Comparison of ENCODE assay signal across 18 cellular contexts in genomic region chr1:91557039-91557690, GRCh38. TPM values are rescaled to one million over a fixed set of nuclear protein-coding genes. Genes with fewer than 3 reads are reported as not detected.
A peak's percentile ranks its signal among the peaks of the same experiment; 100 is the strongest.
DNase-seq lines count a peak whose midpoint lies in the region; ATAC-seq, FAIRE-seq and TF ChIP-seq lines count a peak whose summit lies in the region.
"Had no signal": no experiment of that assay in that cellular context is flagged by ENCODE, and none has a peak within 500 bp of the region (broad histone marks: within the 10 kb centered on the region; RNA-seq: fewer than 3 reads in every experiment).

No MANE protein-coding gene starts in this region.

- no peak for DNase-seq in CD4-positive, alpha-beta T cell
- DNase-seq in NCI-H226 (peak; percentile 72), kidney (no peak), progenitor cell of endocrine pancreas (ENCODE audit: low spot score, unreplicated experiment) (no peak), NCI-H524 (lab: John Stamatoyannopoulos, UW) (no peak)
- no peak for DNase-seq in effector memory CD8-positive, alpha-beta T cell
- DNase-seq in natural killer cell treated with Interleukin-12 subunit alpha and Interleukin-12 subunit beta and Interleukin-15 and Interleukin-18, amount 100 ng/mL, for 72 hours (ENCODE audit: low spot score): no peak
- DNase-seq: activated CD8-positive, alpha-beta memory T cell treated with anti-CD3 and anti-CD28 coated beads for 24 hours; EL; midbrain; NCI-H1436 treated with DMSO at 0.1 percent for 48 hours; NCI-H524 treated with DMSO at 0.1 percent for 48 hours; Peyer's patch; posterior cingulate gyrus; T1000 had no signal

- no peaks in the 10 kb centered on the region for H3K9me3 Mint-ChIP-seq in CD4-positive, alpha-beta T cell
- H3K9me3 Mint-ChIP-seq in effector memory CD8-positive, alpha-beta T cell: no peaks in the 10 kb centered on the region
- no peaks in the 10 kb centered on the region for H3K9me3 Mint-ChIP-seq in natural killer cell treated with Interleukin-12 subunit alpha and Interleukin-12 subunit beta and Interleukin-15 and Interleukin-18, amount 100 ng/mL, for 72 hours
- H3K9me3 Mint-ChIP-seq in progenitor cell of endocrine pancreas (ENCODE audit: low read depth): no peaks in the 10 kb centered on the region

- CTCF ChIA-PET in CD4-positive, alpha-beta T cell (lab: Charles Lee): no interaction called here

- peaks cover 0 to 2% of the 10 kb centered on the region in 2 donors for H3K4me1 ChIP-seq in kidney (ENCODE audit: control insufficient read depth in 1 of 2, insufficient read depth in 1 of 2, low read depth in 1 of 2, low read length in 2 of 2)

- ATAC-seq in CD4-positive, alpha-beta T cell (ENCODE audit: poor library complexity): no peak
- no peak for ATAC-seq in effector memory CD8-positive, alpha-beta T cell (replicated peaks)
- ATAC-seq in natural killer cell treated with Interleukin-12 subunit alpha and Interleukin-12 subunit beta and Interleukin-15 and Interleukin-18, amount 100 ng/mL, for 72 hours: no peak
- no peak for ATAC-seq in GM18498 (IDR thresholded peaks at IDR 0.05; ENCODE audit: unreplicated experiment)

- H3K4me3 ChIP-seq in kidney (ENCODE audit: low read length in 2 of 2): no peak overlapping the region
- H3K4me3 ChIP-seq: Peyer's patch had no signal

- intact Hi-C loops in CD4-positive, alpha-beta T cell (cut with DNase I, micrococcal nuclease): loop anchor here in 1 of 2 experiments (2.0 to 10.0 kb wide), 3 partner anchors 45 to 248 kb away; no protein-coding TSS in a partner anchor
- intact Hi-C loops in kidney (cut with DNase I): no loop called here

- H3K36me3 Mint-ChIP-seq in CD4-positive, alpha-beta T cell (ENCODE audit: low read depth): no peaks in the 10 kb centered on the region
- H3K36me3 Mint-ChIP-seq in effector memory CD8-positive, alpha-beta T cell (ENCODE audit: insufficient read depth): peaks cover 6% of the 10 kb centered on the region
- peaks cover 20% of the 10 kb centered on the region for H3K36me3 Mint-ChIP-seq in natural killer cell treated with Interleukin-12 subunit alpha and Interleukin-12 subunit beta and Interleukin-15 and Interleukin-18, amount 100 ng/mL, for 72 hours
- no peaks in the 10 kb centered on the region for H3K36me3 Mint-ChIP-seq in progenitor cell of endocrine pancreas (ENCODE audit: insufficient read depth)

- no peaks in the 10 kb centered on the region for H3K27me3 ChIP-seq in CD4-positive, alpha-beta T cell (ENCODE audit: control insufficient read depth, insufficient read depth, low read length)
- H3K27me3 ChIP-seq: Peyer's patch had no signal

- no peaks in the 10 kb centered on the region for H3K36me3 ChIP-seq in kidney (ENCODE audit: control insufficient read depth in 1 of 2, insufficient read depth in 2 of 2, low read length in 2 of 2)
- H3K36me3 ChIP-seq: Peyer's patch had no signal

- no peak overlapping the region for H3K27ac ChIP-seq in CD4-positive, alpha-beta T cell (ENCODE audit: low read depth, low read length)
- H3K27ac ChIP-seq in kidney (ENCODE audit: low read depth in 2 of 2, low read length in 2 of 2): no peak overlapping the region

- TF ChIP-seq CTCF in CD4-positive, alpha-beta T cell (IDR thresholded peaks at IDR 0.05): no peak
- no peak for TF ChIP-seq CTCF in kidney (IDR thresholded peaks at IDR 0.05; ENCODE audit: borderline replicate concordance, extremely low read depth, insufficient read depth)
- no peak for TF ChIP-seq CTCF in progenitor cell of endocrine pancreas (IDR thresholded peaks at IDR 0.05; ENCODE audit: unreplicated experiment)

- no peak overlapping the region for H3K4me3 Mint-ChIP-seq in CD4-positive, alpha-beta T cell
- H3K4me3 Mint-ChIP-seq in effector memory CD8-positive, alpha-beta T cell: peak overlapping the region; percentile 66 to 71
- H3K4me3 Mint-ChIP-seq in natural killer cell treated with Interleukin-12 subunit alpha and Interleukin-12 subunit beta and Interleukin-15 and Interleukin-18, amount 100 ng/mL, for 72 hours: peak overlapping the region; percentile 80
- no peak overlapping the region for H3K4me3 Mint-ChIP-seq in progenitor cell of endocrine pancreas (ENCODE audit: low read depth)
- H3K4me3 Mint-ChIP-seq: B cell had no signal

- H3K9ac ChIP-seq in kidney (ENCODE audit: low read length in 2 of 2): no peak overlapping the region

- peaks cover 87% of the 10 kb centered on the region for H3K4me1 Mint-ChIP-seq in CD4-positive, alpha-beta T cell (ENCODE audit: low read depth)
- peaks cover 68 to 90% of the 10 kb centered on the region in 2 donors for H3K4me1 Mint-ChIP-seq in effector memory CD8-positive, alpha-beta T cell (ENCODE audit: low read depth in 2 of 2)
- peaks cover 80 to 93% of the 10 kb centered on the region in 2 donors for H3K4me1 Mint-ChIP-seq in natural killer cell treated with Interleukin-12 subunit alpha and Interleukin-12 subunit beta and Interleukin-15 and Interleukin-18, amount 100 ng/mL, for 72 hours (ENCODE audit: low read depth in 2 of 2)
- H3K4me1 Mint-ChIP-seq in progenitor cell of endocrine pancreas (ENCODE audit: low read depth): peaks cover 8% of the 10 kb centered on the region
- H3K4me1 Mint-ChIP-seq: B cell had no signal

- no peak for FAIRE-seq in kidney (lab: Jason Lieb, UNC)
- FAIRE-seq: GM12892 had no signal

- no peaks in the 10 kb centered on the region for H3K27me3 Mint-ChIP-seq in CD4-positive, alpha-beta T cell
- no peaks in the 10 kb centered on the region for H3K27me3 Mint-ChIP-seq in effector memory CD8-positive, alpha-beta T cell
- H3K27me3 Mint-ChIP-seq in natural killer cell treated with Interleukin-12 subunit alpha and Interleukin-12 subunit beta and Interleukin-15 and Interleukin-18, amount 100 ng/mL, for 72 hours: no peaks in the 10 kb centered on the region
- H3K27me3 Mint-ChIP-seq in progenitor cell of endocrine pancreas: peaks cover 5% of the 10 kb centered on the region

- H3K9me3 ChIP-seq in CD4-positive, alpha-beta T cell (ENCODE audit: control insufficient read depth, low read length): no peaks in the 10 kb centered on the region
- no peaks in the 10 kb centered on the region for H3K9me3 ChIP-seq in kidney (ENCODE audit: control insufficient read depth in 1 of 2, low read length in 2 of 2)
- H3K9me3 ChIP-seq: Peyer's patch had no signal

- POLR2A ChIA-PET in CD4-positive, alpha-beta T cell (lab: Charles Lee): no interaction called here

- H3K27ac Mint-ChIP-seq in CD4-positive, alpha-beta T cell: peak overlapping the region; percentile 90
- H3K27ac Mint-ChIP-seq in effector memory CD8-positive, alpha-beta T cell: peak overlapping the region; percentile 92 to 97
- peak overlapping the region; percentile 94 to 96 for H3K27ac Mint-ChIP-seq in natural killer cell treated with Interleukin-12 subunit alpha and Interleukin-12 subunit beta and Interleukin-15 and Interleukin-18, amount 100 ng/mL, for 72 hours
- no peak overlapping the region for H3K27ac Mint-ChIP-seq in progenitor cell of endocrine pancreas
- H3K27ac Mint-ChIP-seq: B cell had no signal

RNA-seq across cellular contexts. Expression of gene CDC7, which starts 56.5 kb away (rescaled TPM):
- 1 to 10 TPM; 4.2 to 4.8 TPM for total RNA-seq in CD4-positive, alpha-beta T cell
- 10 to 100 TPM; 16.1 to 35.8 TPM for total RNA-seq in natural killer cell treated with Interleukin-12 subunit alpha and Interleukin-12 subunit beta and Interleukin-15 and Interleukin-18, amount 100 ng/mL, for 72 hours
- 3.2 TPM for total RNA-seq in kidney
- polyA plus RNA-seq in kidney (ENCODE audit: insufficient read depth, low read depth, low replicate concordance): 1.4 TPM
- total RNA-seq in progenitor cell of endocrine pancreas: 26.9 and 29.9 TPM in 2 replicates

Comparison
In these comparisons a context has a peak if more than half of its experiments do, and no peak if none do; other contexts are left out.
1. H3K4me3 Mint-ChIP-seq: peak in effector memory CD8-positive, alpha-beta T cell (2 of 2) and natural killer cell treated with Interleukin-12 subunit alpha and Interleukin-12 subunit beta and Interleukin-15 and Interleukin-18, amount 100 ng/mL, for 72 hours (single experiment); none in CD4-positive, alpha-beta T cell (single experiment) and progenitor cell of endocrine pancreas (single experiment).